Comparison of ENCODE assay signal across 29 cellular contexts in the genomic region with DNA sequence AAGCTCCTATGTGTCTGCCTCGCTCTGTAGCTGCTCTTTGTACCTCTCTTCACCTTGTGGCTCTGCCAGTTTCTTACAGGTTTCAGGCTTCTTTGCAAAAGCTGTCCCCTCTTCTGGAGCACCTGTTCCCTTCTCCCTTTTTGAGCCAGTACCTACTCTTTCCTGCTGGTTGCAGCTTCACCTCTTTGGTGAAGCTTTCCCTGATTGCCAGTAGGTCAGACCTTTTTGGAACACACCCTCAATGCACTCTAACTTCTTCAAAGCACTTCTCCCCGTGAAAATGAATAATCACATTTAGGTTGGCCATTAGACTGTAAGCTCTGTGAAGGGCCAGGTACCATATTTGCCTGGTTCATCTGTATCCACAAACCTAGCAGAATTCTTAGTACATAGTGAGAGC.
"Had no signal": no experiment of that assay in that cellular context is flagged by ENCODE, and none has a peak within 500 bp of the region (broad histone marks: within the 10 kb centered on the region; RNA-seq: fewer than 3 reads in every experiment).

No MANE protein-coding gene starts in this region.

- H3K4me1 ChIP-seq: ascending aorta, SJSA1 had no signal

- ATAC-seq: activated T-cell treated with anti-CD3 and anti-CD28 coated beads, Interleukin-2, amount 50 U/mL, for 4 hours; Panc1 had no signal

- H3K9me3 Mint-ChIP-seq: activated CD4-positive, alpha-beta memory T cell treated with anti-CD3 and anti-CD28 coated beads for 36 hours; activated CD4-positive, alpha-beta T cell treated with anti-CD3 and anti-CD28 coated beads, Interleukin-2, amount 10 ng/mL, durations not matched to agents 7 days and 5 days; activated naive CD4-positive, alpha-beta T cell treated with anti-CD3 and anti-CD28 coated beads, Interleukin-2, amount 50 U/mL, for 24 hours; activated naive CD8-positive, alpha-beta T cell treated with anti-CD3 and anti-CD28 coated beads, Interleukin-2, amount 10 ng/mL, durations not matched to agents 7 days and 5 days; activated T-cell treated with anti-CD3 and anti-CD28 coated beads, Interleukin-2, amount 50 U/mL, for 4 hours; central memory CD8-positive, alpha-beta T cell had no signal

- H3K9me3 ChIP-seq: ascending aorta, SJSA1, SK-N-SH had no signal

- DNase-seq: activated CD4-positive, alpha-beta memory T cell treated with anti-CD3 and anti-CD28 coated beads for 36 hours; activated CD4-positive, alpha-beta T cell treated with anti-CD3 and anti-CD28 coated beads, Interleukin-2, amount 10 ng/mL, durations not matched to agents 7 days and 5 days; activated CD4-positive, CD25-positive, alpha-beta regulatory T cell; activated CD8-positive, alpha-beta memory T cell treated with anti-CD3 and anti-CD28 coated beads, Interleukin-2, amount 50 U/mL, for 4 hours; activated gamma-delta T cell; activated naive CD4-positive, alpha-beta T cell treated with Interleukin-2 at 50 U/mL for 16 hours; activated naive CD8-positive, alpha-beta T cell treated with anti-CD3 and anti-CD28 coated beads, Interleukin-2, amount 10 ng/mL, durations not matched to agents 7 days and 5 days; activated T-cell treated with anti-CD3 and anti-CD28 coated beads for 4 hours; activated T-cell treated with anti-CD3 and anti-CD28 coated beads, Interleukin-2, amount 50 U/mL, for 4 hours; amygdala; Karpas-422; KBM-7; NCI-H1105; NCI-H1417 treated with DMSO at 0.1 percent for 48 hours; NCI-H187 treated with DMSO at 0.1 percent for 48 hours; NCI-H2081; NCI-H2171 treated with DMSO at 0.1 percent for 48 hours; NCI-H226; SHP77 treated with DMSO at 0.1 percent for 48 hours; SK-N-SH; T-helper 2 cell; T-helper 9 cell; WERI-Rb-1 had no signal

- H3K4me2 ChIP-seq: SK-N-SH had no signal

- H3K27me3 Mint-ChIP-seq: activated CD4-positive, alpha-beta memory T cell treated with anti-CD3 and anti-CD28 coated beads for 36 hours; activated CD4-positive, alpha-beta T cell treated with anti-CD3 and anti-CD28 coated beads, Interleukin-2, amount 10 ng/mL, durations not matched to agents 7 days and 5 days; activated naive CD4-positive, alpha-beta T cell treated with anti-CD3 and anti-CD28 coated beads, Interleukin-2, amount 50 U/mL, for 24 hours; activated naive CD8-positive, alpha-beta T cell treated with anti-CD3 and anti-CD28 coated beads, Interleukin-2, amount 10 ng/mL, durations not matched to agents 7 days and 5 days; central memory CD8-positive, alpha-beta T cell had no signal

- H3K4me3 ChIP-seq: ascending aorta, cardiac muscle cell, SJSA1 had no signal

- H3K4me1 Mint-ChIP-seq: activated naive CD4-positive, alpha-beta T cell treated with anti-CD3 and anti-CD28 coated beads, Interleukin-2, amount 50 U/mL, for 24 hours had no signal

- H3K27me3 ChIP-seq: ascending aorta, cardiac muscle cell, SJSA1 had no signal

- H3K36me3 ChIP-seq: ascending aorta, cardiac muscle cell, SJSA1, WERI-Rb-1 had no signal

- H3K9ac ChIP-seq: SK-N-SH had no signal

- H3K27ac ChIP-seq: ascending aorta, cardiac muscle cell, SJSA1, WERI-Rb-1 had no signal

- H3K4me3 Mint-ChIP-seq: activated CD4-positive, alpha-beta memory T cell treated with anti-CD3 and anti-CD28 coated beads for 36 hours; activated CD4-positive, alpha-beta T cell treated with anti-CD3 and anti-CD28 coated beads, Interleukin-2, amount 10 ng/mL, durations not matched to agents 7 days and 5 days; activated naive CD4-positive, alpha-beta T cell treated with anti-CD3 and anti-CD28 coated beads, Interleukin-2, amount 50 U/mL, for 24 hours; activated naive CD8-positive, alpha-beta T cell treated with anti-CD3 and anti-CD28 coated beads, Interleukin-2, amount 10 ng/mL, durations not matched to agents 7 days and 5 days; activated T-cell treated with anti-CD3 and anti-CD28 coated beads, Interleukin-2, amount 50 U/mL, for 4 hours; central memory CD8-positive, alpha-beta T cell had no signal

- H3K36me3 Mint-ChIP-seq: activated CD4-positive, alpha-beta memory T cell treated with anti-CD3 and anti-CD28 coated beads for 36 hours; activated naive CD4-positive, alpha-beta T cell treated with anti-CD3 and anti-CD28 coated beads, Interleukin-2, amount 50 U/mL, for 24 hours had no signal

- H3K27ac Mint-ChIP-seq: activated CD4-positive, alpha-beta memory T cell treated with anti-CD3 and anti-CD28 coated beads for 36 hours; activated CD4-positive, alpha-beta T cell treated with anti-CD3 and anti-CD28 coated beads, Interleukin-2, amount 10 ng/mL, durations not matched to agents 7 days and 5 days; activated naive CD4-positive, alpha-beta T cell treated with anti-CD3 and anti-CD28 coated beads, Interleukin-2, amount 50 U/mL, for 24 hours; activated naive CD8-positive, alpha-beta T cell treated with anti-CD3 and anti-CD28 coated beads, Interleukin-2, amount 10 ng/mL, durations not matched to agents 7 days and 5 days had no signal
